ENCODE assay signal across 19 cellular contexts in genomic region chr18:57230861-57231260, GRCh38.
DNase-seq lines count a peak whose midpoint lies in the region; TF ChIP-seq lines count a peak whose summit lies in the region.
"Had no signal": no experiment of that assay in that cellular context is flagged by ENCODE, and none has a peak within 500 bp of the region (broad histone marks: within the 10 kb centered on the region; RNA-seq: fewer than 3 reads in every experiment).

No MANE protein-coding gene starts in this region.

- H3K4me1 ChIP-seq in OCI-LY7 (ENCODE audit: insufficient read depth, low read length, poor library complexity, severe bottlenecking) = no peaks in the 10 kb centered on the region
- H3K4me1 ChIP-seq: SJCRH30 had no signal

- H3K79me2 ChIP-seq in OCI-LY7 (ENCODE audit: insufficient read depth, low read depth, low read length) = no peaks in the 10 kb centered on the region

- peak overlapping the region in 3 of 5 experiments; percentile 24 to 78 (median 26) for H3K4me3 Mint-ChIP-seq in brain
- H3K4me3 Mint-ChIP-seq: HFFc6 had no signal

- H3K27ac ChIP-seq in OCI-LY7 (ENCODE audit: low read depth, low read length, poor library complexity, severe bottlenecking) = no peak overlapping the region
- H3K27ac ChIP-seq: 22Rv1, C4-2B, KMS-11, SJCRH30 had no signal

- no peaks in the 10 kb centered on the region for H3K9me3 ChIP-seq in OCI-LY7 (ENCODE audit: low read length)
- H3K9me3 ChIP-seq: SJCRH30 had no signal

- BruUV-seq in OCI-LY7 (replicated peaks; lab: Mats Ljungman, UMichigan) = no TSS peak

- H3K27me3 Mint-ChIP-seq in brain = peaks cover 12% of the 10 kb centered on the region

- no peak overlapping the region for H2AFZ ChIP-seq in OCI-LY7 (ENCODE audit: low read length)

- no peaks in the 10 kb centered on the region for H3K9me2 ChIP-seq in OCI-LY7 (ENCODE audit: insufficient read depth, low read length)

- TF ChIP-seq CTCF in brain (conservative IDR thresholded peaks at IDR 0.05) = no peak
- no peak for TF ChIP-seq CTCF in OCI-LY7 (conservative IDR thresholded peaks at IDR 0.05; ENCODE audit: low read length)

- H4K20me1 ChIP-seq in OCI-LY7 (ENCODE audit: insufficient read depth, low read length) = no peaks in the 10 kb centered on the region

- no peak overlapping the region for H3K4me3 ChIP-seq in OCI-LY7 (ENCODE audit: low read depth, low read length, poor library complexity, severe bottlenecking)
- H3K4me3 ChIP-seq: SJCRH30 had no signal

- CTCF ChIA-PET in OCI-LY7 (lab: Charles Lee; ENCODE audit: unreplicated experiment) = no interaction called here

- intact Hi-C loops in OCI-LY7 (cut with micrococcal nuclease; ENCODE audit: unreplicated experiment) = no loop called here

- H3K4me2 ChIP-seq in OCI-LY7 (ENCODE audit: low read length) = no peak overlapping the region
- H3K4me2 ChIP-seq: KMS-11 had no signal

- no peaks in the 10 kb centered on the region for H3K36me3 Mint-ChIP-seq in brain

- DNase-seq in NCI-H1092 treated with DMSO at 0.1 percent for 48 hours (lab: John Stamatoyannopoulos, UW) (peak; percentile 67), NCI-H1092 (lab: John Stamatoyannopoulos, UW) (no peak), kidney tubule cell (ENCODE audit: low spot score) (peak; percentile 71), cortex of kidney (lab: John Stamatoyannopoulos, UW) (no peak), iPS-NIHi7 (ENCODE audit: extremely low spot score) (no peak), OCI-LY7 (ENCODE audit: low spot score) (no peak), Kasumi-1 (lab: John Stamatoyannopoulos, UW) (no peak)
- DNase-seq: AML-193, H7, HFFc6, NCI-H1105, NCI-H2081, NCI-H2171 treated with DMSO at 0.1 percent for 48 hours, NCI-H446, SJCRH30 had no signal

- POLR2A ChIA-PET in OCI-LY7 (lab: Charles Lee) = no interaction called here

- no peaks in the 10 kb centered on the region for H3K36me3 ChIP-seq in OCI-LY7 (ENCODE audit: insufficient read depth, low read length)
- H3K36me3 ChIP-seq: SJCRH30 had no signal

- peak overlapping the region; percentile 58 to 95 (median 90) for H3K27ac Mint-ChIP-seq in brain
- H3K27ac Mint-ChIP-seq: HFFc6 had no signal

- H3K4me1 Mint-ChIP-seq in brain = peaks cover 27% of the 10 kb centered on the region

- peaks cover 7 to 27% (median 15%) of the 10 kb centered on the region in 5 experiments for H3K9me3 Mint-ChIP-seq in brain

Comparison
In these comparisons a context has a peak if more than half of its experiments do, and no peak if none do; other contexts are left out.
1. DNase-seq: peak in NCI-H1092 treated with DMSO at 0.1 percent for 48 hours (single experiment) and kidney tubule cell (single experiment); none in NCI-H1092 (single experiment), cortex of kidney (single experiment), iPS-NIHi7 (single experiment), OCI-LY7 (single experiment) and Kasumi-1 (0 of 2).